1 cellular context compared by ENCODE assay signal in the genomic region with DNA sequence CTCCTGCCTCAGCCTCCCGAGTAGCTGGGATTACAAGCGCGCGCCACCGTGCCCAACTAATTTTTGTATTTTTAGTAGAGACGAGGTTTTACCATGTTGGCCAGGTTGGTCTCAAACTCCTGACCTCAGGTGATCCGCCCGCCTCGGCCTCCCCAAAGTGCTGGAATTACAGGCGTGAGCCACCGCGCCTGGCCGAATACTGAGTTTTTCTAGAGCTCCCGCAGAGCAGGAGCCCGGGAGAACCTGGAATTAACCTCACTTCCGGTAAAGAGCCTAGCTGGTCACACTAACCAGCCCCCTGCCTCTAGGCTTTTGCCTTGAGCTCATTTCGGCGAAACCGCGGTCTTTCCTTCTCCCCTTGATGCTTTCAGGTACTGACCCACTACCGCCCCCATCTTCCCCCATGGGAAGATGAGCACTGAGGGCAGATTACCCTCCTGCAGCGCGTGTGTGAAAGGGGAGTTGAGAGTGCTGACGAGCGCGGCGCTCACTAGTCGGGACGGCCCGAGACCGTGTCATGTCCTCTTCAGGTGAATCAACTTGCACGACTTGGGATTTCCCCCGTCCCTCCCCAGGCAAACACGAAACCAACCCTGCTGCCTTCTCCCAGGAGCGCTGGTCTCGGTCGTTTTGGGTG.
TF ChIP-seq lines count a peak whose summit lies in the region.

No MANE protein-coding gene starts in this region.

TF ChIP-seq in WTC11, 78 proteins besides CTCF, POLR2A, EP300 and RAD21 (continued from another document):
- peak; percentile 42; the same call in 1 of the 2 replicates for TF ChIP-seq E2F1 (CRISPR knock-in tag; IDR thresholded peaks at IDR 0.05)
- TF ChIP-seq HMGXB4 (CRISPR knock-in tag; IDR thresholded peaks at IDR 0.05): peak; percentile 28; the same call in 1 of the 2 replicates
- TF ChIP-seq, protein P1, sequence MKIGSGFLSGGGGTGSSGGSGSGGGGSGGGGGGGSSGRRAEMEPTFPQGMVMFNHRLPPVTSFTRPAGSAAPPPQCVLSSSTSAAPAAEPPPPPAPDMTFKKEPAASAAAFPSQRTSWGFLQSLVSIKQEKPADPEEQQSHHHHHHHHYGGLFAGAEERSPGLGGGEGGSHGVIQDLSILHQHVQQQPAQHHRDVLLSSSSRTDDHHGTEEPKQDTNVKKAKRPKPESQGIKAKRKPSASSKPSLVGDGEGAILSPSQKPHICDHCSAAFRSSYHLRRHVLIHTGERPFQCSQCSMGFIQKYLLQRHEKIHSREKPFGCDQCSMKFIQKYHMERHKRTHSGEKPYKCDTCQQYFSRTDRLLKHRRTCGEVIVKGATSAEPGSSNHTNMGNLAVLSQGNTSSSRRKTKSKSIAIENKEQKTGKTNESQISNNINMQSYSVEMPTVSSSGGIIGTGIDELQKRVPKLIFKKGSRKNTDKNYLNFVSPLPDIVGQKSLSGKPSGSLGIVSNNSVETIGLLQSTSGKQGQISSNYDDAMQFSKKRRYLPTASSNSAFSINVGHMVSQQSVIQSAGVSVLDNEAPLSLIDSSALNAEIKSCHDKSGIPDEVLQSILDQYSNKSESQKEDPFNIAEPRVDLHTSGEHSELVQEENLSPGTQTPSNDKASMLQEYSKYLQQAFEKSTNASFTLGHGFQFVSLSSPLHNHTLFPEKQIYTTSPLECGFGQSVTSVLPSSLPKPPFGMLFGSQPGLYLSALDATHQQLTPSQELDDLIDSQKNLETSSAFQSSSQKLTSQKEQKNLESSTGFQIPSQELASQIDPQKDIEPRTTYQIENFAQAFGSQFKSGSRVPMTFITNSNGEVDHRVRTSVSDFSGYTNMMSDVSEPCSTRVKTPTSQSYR (CRISPR knock-in tag; IDR thresholded peaks at IDR 0.05): peak; percentile 86; the same call in 1 of the 2 replicates
- 0 out of 2 replicates have a peak, but pooled peaks have one; percentile 36 for TF ChIP-seq CREM (CRISPR knock-in tag; IDR thresholded peaks at IDR 0.05)
- TF ChIP-seq SP1 (CRISPR knock-in tag; conservative IDR thresholded peaks at IDR 0.05): no peak; the same call in 1 of the 2 replicates
- peak; percentile 48; the same call in 1 of the 2 replicates for TF ChIP-seq FOXP4 (CRISPR knock-in tag; IDR thresholded peaks at IDR 0.05)
- TF ChIP-seq ZNF138 (CRISPR knock-in tag; conservative IDR thresholded peaks at IDR 0.05): no peak
- TF ChIP-seq NFATC4 (CRISPR knock-in tag; IDR thresholded peaks at IDR 0.05): no peak
TF ChIP-seq in WTC11: peak in this region for 9.
